ENCODE assay signal across 25 cellular contexts in genomic region chrX:131970347-131970746, GRCh38. TPM values are rescaled to one million over a fixed set of nuclear protein-coding genes. Genes with fewer than 3 reads are reported as not detected.
DNase-seq lines count a peak whose midpoint lies in the region; ATAC-seq and TF ChIP-seq lines count a peak whose summit lies in the region.
"Had no signal": no experiment of that assay in that cellular context is flagged by ENCODE, and none has a peak within 500 bp of the region (broad histone marks: within the 10 kb centered on the region; RNA-seq: fewer than 3 reads in every experiment).

No MANE protein-coding gene starts in this region.

- peak overlapping the region; percentile 59 for H2AFZ ChIP-seq in smooth muscle cell (ENCODE audit: low read depth)
- H2AFZ ChIP-seq: neural progenitor cell had no signal

- H3K4me2 ChIP-seq in smooth muscle cell = no peak overlapping the region
- H3K4me2 ChIP-seq: neural progenitor cell had no signal

- no peaks in the 10 kb centered on the region for H3K9me3 Mint-ChIP-seq in activated naive CD4-positive, alpha-beta T cell treated with anti-CD3 and anti-CD28 coated beads for 36 hours
- no peaks in the 10 kb centered on the region for H3K9me3 Mint-ChIP-seq in activated naive CD4-positive, alpha-beta T cell treated with anti-CD3 and anti-CD28 coated beads, Interleukin-2, amount 50 U/mL, for 72 hours
- H3K9me3 Mint-ChIP-seq: neural progenitor cell had no signal

- ATAC-seq in activated naive CD4-positive, alpha-beta T cell treated with anti-CD3 and anti-CD28 coated beads, Interleukin-2, amount 50 U/mL, for 72 hours = peak; percentile 18 to 34
- no peak for ATAC-seq in GM21825 (IDR thresholded peaks at IDR 0.05; ENCODE audit: unreplicated experiment)
- ATAC-seq: gastroesophageal sphincter, lower lobe of right lung, mucosa of descending colon had no signal

- peak overlapping the region; percentile 50 for H3K4me3 Mint-ChIP-seq in activated naive CD4-positive, alpha-beta T cell treated with anti-CD3 and anti-CD28 coated beads for 36 hours
- H3K4me3 Mint-ChIP-seq: neural progenitor cell had no signal

- H3K27ac ChIP-seq in KOPT-K1 (ENCODE audit: low read depth, low read length, poor library complexity, severe bottlenecking) (peak overlapping the region; percentile 42), smooth muscle cell (ENCODE audit: low read depth) (no peak overlapping the region)
- H3K27ac ChIP-seq: C4-2B, gastroesophageal sphincter, lower lobe of right lung, neural progenitor cell, sigmoid colon, testis had no signal

- CTCF ChIA-PET in activated naive CD4-positive, alpha-beta T cell treated with anti-CD3 and anti-CD28 coated beads for 36 hours (lab: Charles Lee) = no interaction called here

- TF ChIP-seq CTCF in smooth muscle cell (IDR thresholded peaks at IDR 0.05; ENCODE audit: borderline replicate concordance, insufficient read depth, poor library complexity, severe bottlenecking) = no peak

- no peaks in the 10 kb centered on the region for H3K4me1 ChIP-seq in smooth muscle cell (ENCODE audit: low read depth)
- H3K4me1 ChIP-seq: gastroesophageal sphincter, lower lobe of right lung, neural progenitor cell, sigmoid colon, testis had no signal

- DNase-seq in activated naive CD4-positive, alpha-beta T cell treated with anti-CD3 and anti-CD28 coated beads for 36 hours = no peak
- DNase-seq in activated naive CD4-positive, alpha-beta T cell treated with Interleukin-2 at 50 U/mL for 16 hours = no peak
- DNase-seq in activated naive CD4-positive, alpha-beta T cell treated with anti-CD3 and anti-CD28 coated beads, Interleukin-2, amount 50 U/mL, for 72 hours (ENCODE audit: low spot score in 2 of 2) = no peak
- DNase-seq in smooth muscle cell (lab: John Stamatoyannopoulos, UW; ENCODE audit: unreplicated experiment) (no peak), SW480 (ENCODE audit: low spot score) (no peak), LoVo (ENCODE audit: low spot score) (no peak)
- DNase-seq: activated CD4-positive, alpha-beta T cell treated with anti-CD3 and anti-CD28 coated beads, Interleukin-2, amount 50 U/mL, for 1 hour; amniotic stem cell; cortex of kidney; HCEC 1CT; kidney; lower lobe of right lung; mucosa of descending colon; NCI-H1048; NCI-H187 treated with DMSO at 0.1 percent for 48 hours; NCI-H226; NCI-H748 treated with DMSO at 0.1 percent for 48 hours; Right ventricle myocardium superior; sigmoid colon; testis had no signal

- H3K9me3 ChIP-seq in KOPT-K1 (ENCODE audit: insufficient read depth, low read length, poor library complexity, severe bottlenecking) (no peaks in the 10 kb centered on the region), smooth muscle cell (replicated peaks; ENCODE audit: low read depth) (no peaks in the 10 kb centered on the region)
- H3K9me3 ChIP-seq: gastroesophageal sphincter, lower lobe of right lung, mucosa of descending colon, sigmoid colon, testis had no signal

- H3K36me3 ChIP-seq in KOPT-K1 (ENCODE audit: insufficient read depth, low read length) (no peaks in the 10 kb centered on the region), smooth muscle cell (ENCODE audit: low read depth) (no peaks in the 10 kb centered on the region)
- H3K36me3 ChIP-seq: gastroesophageal sphincter, lower lobe of right lung, neural progenitor cell, sigmoid colon had no signal

- no peaks in the 10 kb centered on the region for H3K79me2 ChIP-seq in smooth muscle cell (ENCODE audit: low read depth)

- intact Hi-C loops in activated naive CD4-positive, alpha-beta T cell treated with anti-CD3 and anti-CD28 coated beads for 36 hours (cut with micrococcal nuclease) = loop anchor here (2.0 kb wide), 1 partner anchor 16 kb away; no protein-coding TSS in a partner anchor

- no peaks in the 10 kb centered on the region for H4K20me1 ChIP-seq in smooth muscle cell (ENCODE audit: low read depth)

- no peak overlapping the region for H3K4me3 ChIP-seq in smooth muscle cell
- H3K4me3 ChIP-seq: gastroesophageal sphincter, lower lobe of right lung, mucosa of descending colon, neural progenitor cell, sigmoid colon, testis had no signal

- no peaks in the 10 kb centered on the region for H3K36me3 Mint-ChIP-seq in activated naive CD4-positive, alpha-beta T cell treated with anti-CD3 and anti-CD28 coated beads for 36 hours (ENCODE audit: low read depth)
- no peaks in the 10 kb centered on the region for H3K36me3 Mint-ChIP-seq in activated naive CD4-positive, alpha-beta T cell treated with anti-CD3 and anti-CD28 coated beads, Interleukin-2, amount 50 U/mL, for 72 hours
- H3K36me3 Mint-ChIP-seq: neural progenitor cell had no signal

- H3F3A ChIP-seq in smooth muscle cell (ENCODE audit: low read depth) = no peaks in the 10 kb centered on the region

- peaks cover 4% of the 10 kb centered on the region for H3K4me1 Mint-ChIP-seq in activated naive CD4-positive, alpha-beta T cell treated with anti-CD3 and anti-CD28 coated beads for 36 hours (ENCODE audit: low read depth)
- H3K4me1 Mint-ChIP-seq: neural progenitor cell had no signal

- WGBS in smooth muscle cell (ENCODE audit: low lambda C conversion rate) = 47% methylated on average over 2 of the region's 2 CpGs

- H3K27me3 ChIP-seq in smooth muscle cell (ENCODE audit: low read depth) = no peaks in the 10 kb centered on the region
- H3K27me3 ChIP-seq: gastroesophageal sphincter, neural progenitor cell, sigmoid colon, testis had no signal

- H3K27me3 Mint-ChIP-seq in activated naive CD4-positive, alpha-beta T cell treated with anti-CD3 and anti-CD28 coated beads for 36 hours (ENCODE audit: low read depth) = no peaks in the 10 kb centered on the region

- no peak overlapping the region for H3K9ac ChIP-seq in smooth muscle cell (ENCODE audit: low read depth)
- H3K9ac ChIP-seq: neural progenitor cell had no signal

- peak overlapping the region; percentile 72 for H3K27ac Mint-ChIP-seq in activated naive CD4-positive, alpha-beta T cell treated with anti-CD3 and anti-CD28 coated beads for 36 hours
- no peak overlapping the region for H3K27ac Mint-ChIP-seq in activated naive CD4-positive, alpha-beta T cell treated with anti-CD3 and anti-CD28 coated beads, Interleukin-2, amount 50 U/mL, for 72 hours
- H3K27ac Mint-ChIP-seq: neural progenitor cell had no signal

RNA-seq across cellular contexts. Expression of gene STK26, which starts 52.8 kb away (rescaled TPM):
- total RNA-seq in activated naive CD4-positive, alpha-beta T cell treated with anti-CD3 and anti-CD28 coated beads for 36 hours = 10 to 100 TPM; 54.0 to 55.6 TPM
- 10 to 100 TPM; 60.0 to 80.5 TPM for total RNA-seq in activated naive CD4-positive, alpha-beta T cell treated with anti-CD3 and anti-CD28 coated beads, Interleukin-2, amount 50 U/mL, for 72 hours
- 50.9 and 56.3 TPM in 2 replicates for total RNA-seq in smooth muscle cell
- polyA plus RNA-seq in smooth muscle cell = 13.2 and 13.8 TPM in 2 replicates
